ENCODE assay signal across 1 cellular context in the genomic region with DNA sequence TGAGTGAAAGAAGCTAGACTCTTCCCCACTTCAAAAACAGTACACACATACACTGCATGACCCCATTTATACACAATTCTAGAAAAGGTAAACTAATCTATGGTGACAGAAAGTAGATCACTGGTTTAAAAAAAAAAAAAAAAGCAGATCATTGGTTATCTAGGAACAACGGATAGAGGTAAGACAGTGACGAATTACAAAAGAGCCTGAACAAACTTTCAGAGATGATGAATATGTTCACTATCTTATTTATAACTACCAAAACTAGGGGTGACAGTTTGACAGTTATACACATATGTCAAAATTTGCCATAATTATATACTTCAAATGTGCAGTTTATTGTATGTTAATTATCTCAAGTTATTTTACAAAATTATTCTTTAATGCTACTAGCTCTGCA.
TF ChIP-seq lines count a peak whose summit lies in the region.

No MANE protein-coding gene starts in this region.

TF ChIP-seq in K562, 482 proteins besides CTCF, POLR2A, EP300 and RAD21:
- TF ChIP-seq, protein P1, sequence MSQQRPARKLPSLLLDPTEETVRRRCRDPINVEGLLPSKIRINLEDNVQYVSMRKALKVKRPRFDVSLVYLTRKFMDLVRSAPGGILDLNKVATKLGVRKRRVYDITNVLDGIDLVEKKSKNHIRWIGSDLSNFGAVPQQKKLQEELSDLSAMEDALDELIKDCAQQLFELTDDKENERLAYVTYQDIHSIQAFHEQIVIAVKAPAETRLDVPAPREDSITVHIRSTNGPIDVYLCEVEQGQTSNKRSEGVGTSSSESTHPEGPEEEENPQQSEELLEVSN (IDR thresholded peaks at IDR 0.05; ENCODE audit: borderline replicate concordance in 1 of 2, extremely low read depth in 1 of 2, insufficient read depth in 1 of 2, insufficient read length in 1 of 2, low read depth in 1 of 2, low read length in 1 of 2, poor library complexity in 1 of 2, severe bottlenecking in 1 of 2): no peak
- TF ChIP-seq ZNF75A (CRISPR knock-in tag; IDR thresholded peaks at IDR 0.05): no peak
- TF ChIP-seq, protein P2, sequence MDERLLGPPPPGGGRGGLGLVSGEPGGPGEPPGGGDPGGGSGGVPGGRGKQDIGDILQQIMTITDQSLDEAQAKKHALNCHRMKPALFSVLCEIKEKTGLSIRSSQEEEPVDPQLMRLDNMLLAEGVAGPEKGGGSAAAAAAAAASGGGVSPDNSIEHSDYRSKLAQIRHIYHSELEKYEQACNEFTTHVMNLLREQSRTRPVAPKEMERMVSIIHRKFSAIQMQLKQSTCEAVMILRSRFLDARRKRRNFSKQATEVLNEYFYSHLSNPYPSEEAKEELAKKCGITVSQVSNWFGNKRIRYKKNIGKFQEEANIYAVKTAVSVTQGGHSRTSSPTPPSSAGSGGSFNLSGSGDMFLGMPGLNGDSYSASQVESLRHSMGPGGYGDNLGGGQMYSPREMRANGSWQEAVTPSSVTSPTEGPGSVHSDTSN (CRISPR knock-in tag; IDR thresholded peaks at IDR 0.05; ENCODE audit: low read depth): no peak
- TF ChIP-seq, protein P2 (tag; conservative IDR thresholded peaks at IDR 0.05; ENCODE audit: low read depth): peak; percentile 57; the same call in 1 of the 2 replicates
- no peak for TF ChIP-seq CC2D1A (IDR thresholded peaks at IDR 0.05)
- no peak for TF ChIP-seq ZNF589 (CRISPR knock-in tag; IDR thresholded peaks at IDR 0.05; ENCODE audit: low read depth)
- no peak for TF ChIP-seq SOX6 (IDR thresholded peaks at IDR 0.05)
- TF ChIP-seq, protein P3, sequence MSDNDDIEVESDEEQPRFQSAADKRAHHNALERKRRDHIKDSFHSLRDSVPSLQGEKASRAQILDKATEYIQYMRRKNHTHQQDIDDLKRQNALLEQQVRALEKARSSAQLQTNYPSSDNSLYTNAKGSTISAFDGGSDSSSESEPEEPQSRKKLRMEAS (CRISPR knock-in tag; IDR thresholded peaks at IDR 0.05): no peak
- no peak for TF ChIP-seq IFI16 (CRISPR knock-in tag; IDR thresholded peaks at IDR 0.05)
- TF ChIP-seq IRF2 (CRISPR knock-in tag; IDR thresholded peaks at IDR 0.05): no peak
- TF ChIP-seq XRCC4 (IDR thresholded peaks at IDR 0.05; ENCODE audit: extremely low read depth, insufficient read depth, insufficient read length): no peak
- TF ChIP-seq, protein P4, sequence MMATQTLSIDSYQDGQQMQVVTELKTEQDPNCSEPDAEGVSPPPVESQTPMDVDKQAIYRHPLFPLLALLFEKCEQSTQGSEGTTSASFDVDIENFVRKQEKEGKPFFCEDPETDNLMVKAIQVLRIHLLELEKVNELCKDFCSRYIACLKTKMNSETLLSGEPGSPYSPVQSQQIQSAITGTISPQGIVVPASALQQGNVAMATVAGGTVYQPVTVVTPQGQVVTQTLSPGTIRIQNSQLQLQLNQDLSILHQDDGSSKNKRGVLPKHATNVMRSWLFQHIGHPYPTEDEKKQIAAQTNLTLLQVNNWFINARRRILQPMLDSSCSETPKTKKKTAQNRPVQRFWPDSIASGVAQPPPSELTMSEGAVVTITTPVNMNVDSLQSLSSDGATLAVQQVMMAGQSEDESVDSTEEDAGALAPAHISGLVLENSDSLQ (IDR thresholded peaks at IDR 0.05): peak; percentile 62; the same call in 1 of the 2 replicates
- TF ChIP-seq ZZZ3 (IDR thresholded peaks at IDR 0.05): no peak
- TF ChIP-seq TCF7 (IDR thresholded peaks at IDR 0.05; ENCODE audit: borderline replicate concordance): no peak
- no peak for TF ChIP-seq NFXL1 (CRISPR knock-in tag; IDR thresholded peaks at IDR 0.05)
- TF ChIP-seq SUPT5H (IDR thresholded peaks at IDR 0.05): no peak
- TF ChIP-seq NELFE (IDR thresholded peaks at IDR 0.05; ENCODE audit: insufficient read depth, insufficient read length): no peak
- TF ChIP-seq JUND (IDR thresholded peaks at IDR 0.05; ENCODE audit: borderline replicate concordance, low read depth, low read length): no peak
- no peak for TF ChIP-seq JUND (tag; IDR thresholded peaks at IDR 0.05; ENCODE audit: borderline replicate concordance, low read depth, low read length)
- TF ChIP-seq ZNF384 (IDR thresholded peaks at IDR 0.05; ENCODE audit: low read depth, low read length): 0 out of 2 replicates have a peak, but pooled peaks have one; percentile 9
- no peak for TF ChIP-seq PHTF2 (CRISPR knock-in tag; IDR thresholded peaks at IDR 0.05)
- no peak for TF ChIP-seq LARP7 (IDR thresholded peaks at IDR 0.05)
- TF ChIP-seq HIVEP1 (CRISPR knock-in tag; IDR thresholded peaks at IDR 0.05): no peak
- TF ChIP-seq TRIM24 (IDR thresholded peaks at IDR 0.05): no peak
- TF ChIP-seq, protein P5, sequence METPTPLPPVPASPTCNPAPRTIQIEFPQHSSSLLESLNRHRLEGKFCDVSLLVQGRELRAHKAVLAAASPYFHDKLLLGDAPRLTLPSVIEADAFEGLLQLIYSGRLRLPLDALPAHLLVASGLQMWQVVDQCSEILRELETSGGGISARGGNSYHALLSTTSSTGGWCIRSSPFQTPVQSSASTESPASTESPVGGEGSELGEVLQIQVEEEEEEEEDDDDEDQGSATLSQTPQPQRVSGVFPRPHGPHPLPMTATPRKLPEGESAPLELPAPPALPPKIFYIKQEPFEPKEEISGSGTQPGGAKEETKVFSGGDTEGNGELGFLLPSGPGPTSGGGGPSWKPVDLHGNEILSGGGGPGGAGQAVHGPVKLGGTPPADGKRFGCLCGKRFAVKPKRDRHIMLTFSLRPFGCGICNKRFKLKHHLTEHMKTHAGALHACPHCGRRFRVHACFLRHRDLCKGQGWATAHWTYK (CRISPR knock-in tag; IDR thresholded peaks at IDR 0.05): no peak
- TF ChIP-seq, protein P6, sequence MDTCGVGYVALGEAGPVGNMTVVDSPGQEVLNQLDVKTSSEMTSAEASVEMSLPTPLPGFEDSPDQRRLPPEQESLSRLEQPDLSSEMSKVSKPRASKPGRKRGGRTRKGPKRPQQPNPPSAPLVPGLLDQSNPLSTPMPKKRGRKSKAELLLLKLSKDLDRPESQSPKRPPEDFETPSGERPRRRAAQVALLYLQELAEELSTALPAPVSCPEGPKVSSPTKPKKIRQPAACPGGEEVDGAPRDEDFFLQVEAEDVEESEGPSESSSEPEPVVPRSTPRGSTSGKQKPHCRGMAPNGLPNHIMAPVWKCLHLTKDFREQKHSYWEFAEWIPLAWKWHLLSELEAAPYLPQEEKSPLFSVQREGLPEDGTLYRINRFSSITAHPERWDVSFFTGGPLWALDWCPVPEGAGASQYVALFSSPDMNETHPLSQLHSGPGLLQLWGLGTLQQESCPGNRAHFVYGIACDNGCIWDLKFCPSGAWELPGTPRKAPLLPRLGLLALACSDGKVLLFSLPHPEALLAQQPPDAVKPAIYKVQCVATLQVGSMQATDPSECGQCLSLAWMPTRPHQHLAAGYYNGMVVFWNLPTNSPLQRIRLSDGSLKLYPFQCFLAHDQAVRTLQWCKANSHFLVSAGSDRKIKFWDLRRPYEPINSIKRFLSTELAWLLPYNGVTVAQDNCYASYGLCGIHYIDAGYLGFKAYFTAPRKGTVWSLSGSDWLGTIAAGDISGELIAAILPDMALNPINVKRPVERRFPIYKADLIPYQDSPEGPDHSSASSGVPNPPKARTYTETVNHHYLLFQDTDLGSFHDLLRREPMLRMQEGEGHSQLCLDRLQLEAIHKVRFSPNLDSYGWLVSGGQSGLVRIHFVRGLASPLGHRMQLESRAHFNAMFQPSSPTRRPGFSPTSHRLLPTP (IDR thresholded peaks at IDR 0.05; ENCODE audit: borderline replicate concordance, extremely low read depth, insufficient read length): no peak
- TF ChIP-seq CHD1 (IDR thresholded peaks at IDR 0.05; ENCODE audit: low read length): no peak
- TF ChIP-seq PYGO2 (tag; IDR thresholded peaks at IDR 0.05): no peak
- TF ChIP-seq POLR2G (IDR thresholded peaks at IDR 0.05; ENCODE audit: low read depth, low read length): no peak
- no peak for TF ChIP-seq STAT5B (CRISPR knock-in tag; IDR thresholded peaks at IDR 0.05)
- no peak for TF ChIP-seq FOS (IDR thresholded peaks at IDR 0.05; ENCODE audit: extremely low read depth, insufficient read length)
- TF ChIP-seq, protein P7, sequence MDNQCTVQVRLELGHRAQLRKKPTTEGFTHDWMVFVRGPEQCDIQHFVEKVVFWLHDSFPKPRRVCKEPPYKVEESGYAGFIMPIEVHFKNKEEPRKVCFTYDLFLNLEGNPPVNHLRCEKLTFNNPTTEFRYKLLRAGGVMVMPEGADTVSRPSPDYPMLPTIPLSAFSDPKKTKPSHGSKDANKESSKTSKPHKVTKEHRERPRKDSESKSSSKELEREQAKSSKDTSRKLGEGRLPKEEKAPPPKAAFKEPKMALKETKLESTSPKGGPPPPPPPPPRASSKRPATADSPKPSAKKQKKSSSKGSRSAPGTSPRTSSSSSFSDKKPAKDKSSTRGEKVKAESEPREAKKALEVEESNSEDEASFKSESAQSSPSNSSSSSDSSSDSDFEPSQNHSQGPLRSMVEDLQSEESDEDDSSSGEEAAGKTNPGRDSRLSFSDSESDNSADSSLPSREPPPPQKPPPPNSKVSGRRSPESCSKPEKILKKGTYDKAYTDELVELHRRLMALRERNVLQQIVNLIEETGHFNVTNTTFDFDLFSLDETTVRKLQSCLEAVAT (IDR thresholded peaks at IDR 0.05): no peak
- TF ChIP-seq MEIS2 (IDR thresholded peaks at IDR 0.05; ENCODE audit: partially characterized antibody): peak; percentile 67
- no peak for TF ChIP-seq GATA2 (CRISPR knock-in tag; IDR thresholded peaks at IDR 0.05)
- TF ChIP-seq, protein P8, sequence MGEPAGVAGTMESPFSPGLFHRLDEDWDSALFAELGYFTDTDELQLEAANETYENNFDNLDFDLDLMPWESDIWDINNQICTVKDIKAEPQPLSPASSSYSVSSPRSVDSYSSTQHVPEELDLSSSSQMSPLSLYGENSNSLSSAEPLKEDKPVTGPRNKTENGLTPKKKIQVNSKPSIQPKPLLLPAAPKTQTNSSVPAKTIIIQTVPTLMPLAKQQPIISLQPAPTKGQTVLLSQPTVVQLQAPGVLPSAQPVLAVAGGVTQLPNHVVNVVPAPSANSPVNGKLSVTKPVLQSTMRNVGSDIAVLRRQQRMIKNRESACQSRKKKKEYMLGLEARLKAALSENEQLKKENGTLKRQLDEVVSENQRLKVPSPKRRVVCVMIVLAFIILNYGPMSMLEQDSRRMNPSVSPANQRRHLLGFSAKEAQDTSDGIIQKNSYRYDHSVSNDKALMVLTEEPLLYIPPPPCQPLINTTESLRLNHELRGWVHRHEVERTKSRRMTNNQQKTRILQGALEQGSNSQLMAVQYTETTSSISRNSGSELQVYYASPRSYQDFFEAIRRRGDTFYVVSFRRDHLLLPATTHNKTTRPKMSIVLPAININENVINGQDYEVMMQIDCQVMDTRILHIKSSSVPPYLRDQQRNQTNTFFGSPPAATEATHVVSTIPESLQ (CRISPR knock-in tag; IDR thresholded peaks at IDR 0.05): no peak
- no peak for TF ChIP-seq NFYB (IDR thresholded peaks at IDR 0.05; ENCODE audit: extremely low read depth, insufficient read length)
- TF ChIP-seq, protein P9, sequence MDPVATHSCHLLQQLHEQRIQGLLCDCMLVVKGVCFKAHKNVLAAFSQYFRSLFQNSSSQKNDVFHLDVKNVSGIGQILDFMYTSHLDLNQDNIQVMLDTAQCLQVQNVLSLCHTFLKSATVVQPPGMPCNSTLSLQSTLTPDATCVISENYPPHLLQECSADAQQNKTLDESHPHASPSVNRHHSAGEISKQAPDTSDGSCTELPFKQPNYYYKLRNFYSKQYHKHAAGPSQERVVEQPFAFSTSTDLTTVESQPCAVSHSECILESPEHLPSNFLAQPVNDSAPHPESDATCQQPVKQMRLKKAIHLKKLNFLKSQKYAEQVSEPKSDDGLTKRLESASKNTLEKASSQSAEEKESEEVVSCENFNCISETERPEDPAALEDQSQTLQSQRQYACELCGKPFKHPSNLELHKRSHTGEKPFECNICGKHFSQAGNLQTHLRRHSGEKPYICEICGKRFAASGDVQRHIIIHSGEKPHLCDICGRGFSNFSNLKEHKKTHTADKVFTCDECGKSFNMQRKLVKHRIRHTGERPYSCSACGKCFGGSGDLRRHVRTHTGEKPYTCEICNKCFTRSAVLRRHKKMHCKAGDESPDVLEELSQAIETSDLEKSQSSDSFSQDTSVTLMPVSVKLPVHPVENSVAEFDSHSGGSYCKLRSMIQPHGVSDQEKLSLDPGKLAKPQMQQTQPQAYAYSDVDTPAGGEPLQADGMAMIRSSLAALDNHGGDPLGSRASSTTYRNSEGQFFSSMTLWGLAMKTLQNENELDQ (CRISPR knock-in tag; IDR thresholded peaks at IDR 0.05; ENCODE audit: borderline replicate concordance): no peak
- peak; percentile 18; the same call in 1 of the 2 replicates for TF ChIP-seq CBFA2T3 (IDR thresholded peaks at IDR 0.05)
